Comparison of ENCODE assay signal across 23 cellular contexts in genomic region chr9:117815948-117816347, GRCh38.
DNase-seq lines count a peak whose midpoint lies in the region; ATAC-seq and TF ChIP-seq lines count a peak whose summit lies in the region.
"Had no signal": no experiment of that assay in that cellular context is flagged by ENCODE, and none has a peak within 500 bp of the region (broad histone marks: within the 10 kb centered on the region; RNA-seq: fewer than 3 reads in every experiment).

No MANE protein-coding gene starts in this region.

- H3K27me3 ChIP-seq in OCI-LY3 (ENCODE audit: low read depth, low read length): peaks cover 31% of the 10 kb centered on the region

- no peaks in the 10 kb centered on the region for H3K9me3 ChIP-seq in OCI-LY3 (ENCODE audit: insufficient read depth, low read length)
- H3K9me3 ChIP-seq: BE2C had no signal

- no peak overlapping the region for H2AFZ ChIP-seq in OCI-LY3 (ENCODE audit: low read depth, low read length)
- H2AFZ ChIP-seq: PC-9 had no signal

- H3K4me1 Mint-ChIP-seq in stimulated activated effector memory CD8-positive, alpha-beta T cell treated with anti-CD3 and anti-CD28 coated beads, Interleukin-12 subunit alpha, Interleukin-12 subunit beta, amount 100 ng/mL, for 72 hours: peaks cover 15% of the 10 kb centered on the region
- H3K4me1 Mint-ChIP-seq: CD4-positive, CD25-positive, alpha-beta regulatory T cell had no signal

- H3K4me1 ChIP-seq in OCI-LY3 (ENCODE audit: low read length): peaks cover 12% of the 10 kb centered on the region
- H3K4me1 ChIP-seq: BE2C had no signal

- no peak overlapping the region for H3K4me3 ChIP-seq in OCI-LY3 (ENCODE audit: low read length)
- H3K4me3 ChIP-seq: K562, PC-9 had no signal

- TF ChIP-seq CTCF in OCI-LY3 (IDR thresholded peaks at IDR 0.05; ENCODE audit: low read depth, low read length): no peak

- no peaks in the 10 kb centered on the region for H4K20me1 ChIP-seq in OCI-LY3 (ENCODE audit: insufficient read depth, low read length)

- H3K27ac Mint-ChIP-seq in stimulated activated effector memory CD8-positive, alpha-beta T cell treated with anti-CD3 and anti-CD28 coated beads, Interleukin-12 subunit alpha, Interleukin-12 subunit beta, amount 100 ng/mL, for 72 hours: no peak overlapping the region
- H3K27ac Mint-ChIP-seq: CD4-positive, CD25-positive, alpha-beta regulatory T cell had no signal

- peak; percentile 46 for ATAC-seq in GM19351 (IDR thresholded peaks at IDR 0.05; ENCODE audit: unreplicated experiment)
- ATAC-seq in stimulated activated effector memory CD8-positive, alpha-beta T cell treated with anti-CD3 and anti-CD28 coated beads, Interleukin-12 subunit alpha, Interleukin-12 subunit beta, amount 100 ng/mL, for 72 hours: no peak
- no peak for ATAC-seq in GM21367 (IDR thresholded peaks at IDR 0.05; ENCODE audit: unreplicated experiment)
- ATAC-seq: HCT116, K562, Right ventricle myocardium inferior had no signal

- H3K36me3 Mint-ChIP-seq in stimulated activated effector memory CD8-positive, alpha-beta T cell treated with anti-CD3 and anti-CD28 coated beads, Interleukin-12 subunit alpha, Interleukin-12 subunit beta, amount 100 ng/mL, for 72 hours: no peaks in the 10 kb centered on the region
- H3K36me3 Mint-ChIP-seq: CD4-positive, CD25-positive, alpha-beta regulatory T cell had no signal

- no peaks in the 10 kb centered on the region for H3K36me3 ChIP-seq in OCI-LY3 (replicated peaks; ENCODE audit: low read depth, low read length)
- H3K36me3 ChIP-seq: BE2C had no signal

- H3K4me3 Mint-ChIP-seq in stimulated activated effector memory CD8-positive, alpha-beta T cell treated with anti-CD3 and anti-CD28 coated beads, Interleukin-12 subunit alpha, Interleukin-12 subunit beta, amount 100 ng/mL, for 72 hours: peak overlapping the region; percentile 4
- H3K4me3 Mint-ChIP-seq: CD4-positive, CD25-positive, alpha-beta regulatory T cell had no signal

- peak overlapping the region; percentile 47 for H3K4me2 ChIP-seq in OCI-LY3 (ENCODE audit: low read length)
- H3K4me2 ChIP-seq: PC-9 had no signal

- H3K27ac ChIP-seq in OCI-LY3 (ENCODE audit: low read length): no peak overlapping the region
- H3K27ac ChIP-seq: 22Rv1, PC-9 had no signal

- peak; percentile 7 for DNase-seq in SKM-1 treated with dmso at 0.1 percent for 144 hours (lab: John Stamatoyannopoulos, UW; ENCODE audit: unreplicated experiment)
- DNase-seq in SKM-1 (lab: John Stamatoyannopoulos, UW; ENCODE audit: unreplicated experiment): no peak
- DNase-seq in stimulated activated effector memory CD8-positive, alpha-beta T cell treated with anti-CD3 and anti-CD28 coated beads, Interleukin-12 subunit alpha, Interleukin-12 subunit beta, amount 100 ng/mL, for 72 hours (ENCODE audit: low spot score in 2 of 2): no peak
- DNase-seq in NAMALWA (ENCODE audit: low spot score): no peak
- DNase-seq in NCI-H2196 (lab: John Stamatoyannopoulos, UW; ENCODE audit: unreplicated experiment): no peak
- DNase-seq: BE2C; CD4-positive, CD25-positive, alpha-beta regulatory T cell; MV-4-11; NCI-H1105 treated with DMSO at 0.1 percent for 48 hours; NCI-H146; NCI-H1930; NCI-H2107; NCI-H446; NCI-H524 treated with DMSO at 0.1 percent for 48 hours; NCI-H774; PC-9 had no signal

- H3K9ac ChIP-seq in OCI-LY3 (ENCODE audit: low read length): no peak overlapping the region

- H3K9me3 Mint-ChIP-seq in stimulated activated effector memory CD8-positive, alpha-beta T cell treated with anti-CD3 and anti-CD28 coated beads, Interleukin-12 subunit alpha, Interleukin-12 subunit beta, amount 100 ng/mL, for 72 hours: no peaks in the 10 kb centered on the region

- H3K79me2 ChIP-seq in OCI-LY3 (ENCODE audit: low read length): no peaks in the 10 kb centered on the region
